Comparison of ENCODE assay signal across 1 cellular context in the genomic region with DNA sequence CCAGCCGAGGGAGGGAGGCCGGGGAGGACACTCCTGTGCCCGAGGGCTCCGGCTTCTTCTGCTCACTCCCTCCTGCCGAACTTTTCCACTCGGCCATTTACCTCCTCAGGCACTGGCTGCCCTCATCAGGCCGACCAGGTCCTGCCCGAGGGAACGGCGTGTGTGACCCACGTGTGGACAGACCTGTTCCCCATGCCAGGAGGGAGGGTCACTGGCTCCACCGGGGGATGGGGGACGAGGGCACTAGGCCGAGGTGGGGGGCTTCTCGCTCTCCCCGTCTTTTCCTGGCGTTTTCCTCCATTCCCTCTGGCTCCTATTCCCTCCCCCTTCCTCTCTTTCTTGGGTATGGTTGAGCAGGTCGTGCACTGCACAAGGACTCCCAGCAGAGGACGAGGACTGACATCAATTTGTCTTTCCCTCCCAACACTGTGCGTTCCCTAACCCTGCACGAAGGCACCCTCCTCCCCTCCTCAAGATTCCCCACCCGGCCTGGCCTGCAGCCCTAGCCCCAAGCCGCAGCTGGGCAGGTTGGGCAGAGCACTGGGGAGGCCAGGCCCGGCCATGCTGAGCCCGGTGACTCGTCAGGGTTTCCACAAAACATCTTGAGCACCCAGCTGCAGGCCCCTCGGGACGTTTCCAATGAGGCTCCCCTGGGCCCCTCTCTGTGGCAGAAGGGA.
TF ChIP-seq lines count a peak whose summit lies in the region.

No MANE protein-coding gene starts in this region.

TF ChIP-seq in IMR-90, 13 proteins besides CTCF, POLR2A, EP300 and RAD21 (continued from another document):
- TF ChIP-seq, protein P1, sequence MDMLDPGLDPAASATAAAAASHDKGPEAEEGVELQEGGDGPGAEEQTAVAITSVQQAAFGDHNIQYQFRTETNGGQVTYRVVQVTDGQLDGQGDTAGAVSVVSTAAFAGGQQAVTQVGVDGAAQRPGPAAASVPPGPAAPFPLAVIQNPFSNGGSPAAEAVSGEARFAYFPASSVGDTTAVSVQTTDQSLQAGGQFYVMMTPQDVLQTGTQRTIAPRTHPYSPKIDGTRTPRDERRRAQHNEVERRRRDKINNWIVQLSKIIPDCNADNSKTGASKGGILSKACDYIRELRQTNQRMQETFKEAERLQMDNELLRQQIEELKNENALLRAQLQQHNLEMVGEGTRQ (IDR thresholded peaks at IDR 0.05; ENCODE audit: low read depth, low read length), result no peak
- TF ChIP-seq RCOR1 (IDR thresholded peaks at IDR 0.05; ENCODE audit: insufficient replicate concordance, low read length) (no peak), CHD1 (IDR thresholded peaks at IDR 0.05; ENCODE audit: low read depth, low read length) (no peak), SMC3 (IDR thresholded peaks at IDR 0.05; ENCODE audit: low read depth, low read length) (no peak)
- TF ChIP-seq, protein P2, sequence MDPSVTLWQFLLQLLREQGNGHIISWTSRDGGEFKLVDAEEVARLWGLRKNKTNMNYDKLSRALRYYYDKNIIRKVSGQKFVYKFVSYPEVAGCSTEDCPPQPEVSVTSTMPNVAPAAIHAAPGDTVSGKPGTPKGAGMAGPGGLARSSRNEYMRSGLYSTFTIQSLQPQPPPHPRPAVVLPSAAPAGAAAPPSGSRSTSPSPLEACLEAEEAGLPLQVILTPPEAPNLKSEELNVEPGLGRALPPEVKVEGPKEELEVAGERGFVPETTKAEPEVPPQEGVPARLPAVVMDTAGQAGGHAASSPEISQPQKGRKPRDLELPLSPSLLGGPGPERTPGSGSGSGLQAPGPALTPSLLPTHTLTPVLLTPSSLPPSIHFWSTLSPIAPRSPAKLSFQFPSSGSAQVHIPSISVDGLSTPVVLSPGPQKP (IDR thresholded peaks at IDR 0.05; ENCODE audit: borderline replicate concordance, low read depth, low read length), result no peak
TF ChIP-seq in IMR-90: peak in this region for 0.
